Comparison of ENCODE assay signal across 7 cellular contexts in genomic region chr3:33179132-33179531, GRCh38. TPM values are rescaled to one million over a fixed set of nuclear protein-coding genes. Genes with fewer than 3 reads are reported as not detected.
"Had no signal": no experiment of that assay in that cellular context is flagged by ENCODE, and none has a peak within 500 bp of the region (broad histone marks: within the 10 kb centered on the region; RNA-seq: fewer than 3 reads in every experiment).

No MANE protein-coding gene starts in this region.

- H3K27ac Mint-ChIP-seq: IgD-negative memory B cell had no signal

- H3K4me1 Mint-ChIP-seq: IgD-negative memory B cell had no signal

- DNase-seq: IMR-90, KBM-7, KG1 had no signal

- H3K36me3 Mint-ChIP-seq: IgD-negative memory B cell had no signal

- ATAC-seq: K562 had no signal

- H3K4me3 ChIP-seq: K562 had no signal

- FAIRE-seq: HTR-8/SVneo, K562 had no signal

- H3K4me3 Mint-ChIP-seq: IgD-negative memory B cell had no signal

- H3K27ac ChIP-seq: HL-60 had no signal

RNA-seq across cellular contexts. Expression of gene SUSD5, which starts 39.5 kb away (rescaled TPM):
- total RNA-seq: K562 had no signal
- polyA plus RNA-seq: IgD-negative memory B cell, K562 had no signal
